In the genomic region with DNA sequence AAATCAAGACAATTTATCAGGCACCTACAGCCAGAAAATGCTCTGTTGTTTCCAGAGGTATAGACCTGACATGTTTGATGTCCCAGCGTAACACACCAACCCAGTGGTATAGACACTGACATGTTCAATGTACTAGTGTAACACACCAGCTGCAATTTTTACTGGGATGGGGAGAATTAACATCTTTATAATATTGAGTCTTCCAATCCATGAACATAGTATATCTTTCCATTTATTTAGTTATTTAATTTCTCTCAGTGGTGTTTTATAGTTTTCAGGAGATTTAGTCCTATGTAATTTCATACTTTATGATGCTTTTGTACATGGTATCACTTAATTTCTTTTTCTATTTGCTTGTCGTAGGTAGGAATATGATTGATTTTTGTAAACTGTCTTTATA, we compare ENCODE assay signal across 31 cellular contexts.
A peak's percentile ranks its signal among the peaks of the same experiment; 100 is the strongest.
DNase-seq lines count a peak whose midpoint lies in the region; ATAC-seq and TF ChIP-seq lines count a peak whose summit lies in the region.
"Had no signal": no experiment of that assay in that cellular context is flagged by ENCODE, and none has a peak within 500 bp of the region (broad histone marks: within the 10 kb centered on the region; RNA-seq: fewer than 3 reads in every experiment).

No MANE protein-coding gene starts in this region.

- no peak for TF ChIP-seq CTCF in HEK293 (tag by site-specific recombination; IDR thresholded peaks at IDR 0.05)
- no peak for TF ChIP-seq CTCF in osteoblast (IDR thresholded peaks at IDR 0.05; ENCODE audit: extremely low read depth, low read depth, low read length)

- H3K4me1 ChIP-seq in HEK293 (ENCODE audit: control insufficient read depth, insufficient read depth, low read length) (no peaks in the 10 kb centered on the region; the same call in 1 of the 2 replicates), osteoblast (ENCODE audit: insufficient read depth, low read length) (peaks cover 6% of the 10 kb centered on the region)
- H3K4me1 ChIP-seq: A549, BE2C, Caco-2 had no signal

- H3K9me3 ChIP-seq in HEK293 (ENCODE audit: control insufficient read depth, insufficient read depth, low read depth, low read length) (no peaks in the 10 kb centered on the region), osteoblast (ENCODE audit: low read depth, low read length) (peaks cover 2% of the 10 kb centered on the region), T-helper 17 cell (ENCODE audit: control insufficient read depth, low read length, poor library complexity, severe bottlenecking) (no peaks in the 10 kb centered on the region)
- H3K9me3 ChIP-seq: BE2C had no signal

- DNase-seq in osteoblast (ENCODE audit: insufficient read length, low spot score, missing footprints), result peak; percentile 30
- DNase-seq in NCI-H1694 treated with DMSO at 0.1 percent for 48 hours (lab: John Stamatoyannopoulos, UW), result no peak
- no peak for DNase-seq in T-helper 17 cell
- DNase-seq: 8988T; ACHN; AML-193; BE2C; C1 segment of cervical spinal cord; Caco-2; Calu3; CD4-positive, alpha-beta memory T cell; CD4-positive, alpha-beta T cell; CD4-positive, CD25-positive, alpha-beta regulatory T cell; CD8-positive, alpha-beta memory T cell; CD8-positive, alpha-beta T cell; COR-L47; DMS 273 treated with DMSO at 0.1 percent for 48 hours; DMS153; DMS53; DMS79; DMS79 treated with DMSO at 0.1 percent for 48 hours; DND-41; EL had no signal

- no peak overlapping the region for H2AFZ ChIP-seq in osteoblast (ENCODE audit: low read length)

- H3K36me3 ChIP-seq in HEK293 (ENCODE audit: control insufficient read depth in 2 of 2, insufficient read depth in 1 of 2, low read length in 2 of 2) (no peaks in the 10 kb centered on the region), osteoblast (ENCODE audit: insufficient read depth, low read length) (no peaks in the 10 kb centered on the region)
- H3K36me3 ChIP-seq: BE2C; BLaER1; BLaER1 treated with 17β-estradiol and CSF1 and Interleukin-3, amounts not matched to agents 10 nM and 100 nM had no signal

- ATAC-seq in T-helper 17 cell, result no peak
- ATAC-seq: A549; CD8-positive, alpha-beta T cell had no signal

- no peaks in the 10 kb centered on the region for H3K36me3 Mint-ChIP-seq in T-helper 17 cell (ENCODE audit: low read depth)
- H3K36me3 Mint-ChIP-seq: CD14-positive monocyte; CD4-positive, alpha-beta memory T cell; CD4-positive, CD25-positive, alpha-beta regulatory T cell; CD8-positive, alpha-beta memory T cell; CD8-positive, alpha-beta T cell had no signal

- no peak overlapping the region for H3K4me3 ChIP-seq in HEK293 (ENCODE audit: low read depth, low read length)
- H3K4me3 ChIP-seq in osteoblast (ENCODE audit: insufficient read depth, low read length), result no peak overlapping the region
- H3K4me3 ChIP-seq: A549; BLaER1; BLaER1 treated with 17β-estradiol and CSF1 and Interleukin-3, amounts not matched to agents 10 nM and 100 nM had no signal

- H3K27ac ChIP-seq in HEK293 (ENCODE audit: extremely low read depth, low read depth, low read length) (no peak overlapping the region), osteoblast (ENCODE audit: low read depth, low read length) (no peak overlapping the region)
- H3K27ac ChIP-seq: 22Rv1; A549; BLaER1; BLaER1 treated with 17β-estradiol and CSF1 and Interleukin-3, amounts not matched to agents 10 nM and 100 nM; C4-2B had no signal

- H3K4me2 ChIP-seq in osteoblast (ENCODE audit: insufficient read depth, low read length), result no peak overlapping the region
- H3K4me2 ChIP-seq: A549; BLaER1; BLaER1 treated with 17β-estradiol and CSF1 and Interleukin-3, amounts not matched to agents 10 nM and 100 nM had no signal

- peaks cover 8% of the 10 kb centered on the region for H3K27me3 Mint-ChIP-seq in T-helper 17 cell
- H3K27me3 Mint-ChIP-seq: CD4-positive, alpha-beta T cell had no signal

- H3K4me1 Mint-ChIP-seq in T-helper 17 cell, result no peaks in the 10 kb centered on the region
- H3K4me1 Mint-ChIP-seq: B cell; CD4-positive, alpha-beta memory T cell; CD4-positive, CD25-positive, alpha-beta regulatory T cell; CD8-positive, alpha-beta memory T cell had no signal

- H3K27me3 ChIP-seq in osteoblast (ENCODE audit: insufficient read depth, low read length), result peaks cover 13% of the 10 kb centered on the region
- H3K27me3 ChIP-seq: BE2C; BLaER1; BLaER1 treated with 17β-estradiol and CSF1 and Interleukin-3, amounts not matched to agents 10 nM and 100 nM had no signal

- no peaks in the 10 kb centered on the region for H4K20me1 ChIP-seq in osteoblast (ENCODE audit: insufficient read depth, low read length)
- H4K20me1 ChIP-seq: BLaER1; BLaER1 treated with 17β-estradiol and CSF1 and Interleukin-3, amounts not matched to agents 10 nM and 100 nM had no signal

- H3K4me3 Mint-ChIP-seq in T-helper 17 cell, result no peak overlapping the region
- H3K4me3 Mint-ChIP-seq: B cell; CD4-positive, alpha-beta memory T cell; CD4-positive, alpha-beta T cell; CD4-positive, CD25-positive, alpha-beta regulatory T cell; CD8-positive, alpha-beta memory T cell; CD8-positive, alpha-beta T cell had no signal

- H3K27ac Mint-ChIP-seq in T-helper 17 cell, result no peak overlapping the region
- H3K27ac Mint-ChIP-seq: B cell; CD14-positive monocyte; CD4-positive, alpha-beta memory T cell; CD4-positive, alpha-beta T cell; CD4-positive, CD25-positive, alpha-beta regulatory T cell; CD8-positive, alpha-beta memory T cell; CD8-positive, alpha-beta T cell had no signal

- H3K79me2 ChIP-seq in osteoblast (ENCODE audit: insufficient read depth, low read length), result no peaks in the 10 kb centered on the region

- POLR2A ChIA-PET in HEK293 (lab: Yijun Ruan, JAX), result no interaction called here

- CTCF ChIA-PET in HEK293 (lab: Yijun Ruan, JAX), result interaction anchor here (0.6 to 0.7 kb wide), 2 partner anchors 672 to 708 kb away, joined by 3 read pairs; partner anchors contain the start of gene SLC12A9

TF ChIP-seq in HEK293, 187 proteins besides CTCF, POLR2A, EP300 and RAD21:
- TF ChIP-seq ZNF248 (tag by site-specific recombination; IDR thresholded peaks at IDR 0.05), result peak; percentile 97
- TF ChIP-seq ZNF366 (tag by site-specific recombination; conservative IDR thresholded peaks at IDR 0.05), result no peak
